ENCODE assay signal across 9 cellular contexts in the genomic region with DNA sequence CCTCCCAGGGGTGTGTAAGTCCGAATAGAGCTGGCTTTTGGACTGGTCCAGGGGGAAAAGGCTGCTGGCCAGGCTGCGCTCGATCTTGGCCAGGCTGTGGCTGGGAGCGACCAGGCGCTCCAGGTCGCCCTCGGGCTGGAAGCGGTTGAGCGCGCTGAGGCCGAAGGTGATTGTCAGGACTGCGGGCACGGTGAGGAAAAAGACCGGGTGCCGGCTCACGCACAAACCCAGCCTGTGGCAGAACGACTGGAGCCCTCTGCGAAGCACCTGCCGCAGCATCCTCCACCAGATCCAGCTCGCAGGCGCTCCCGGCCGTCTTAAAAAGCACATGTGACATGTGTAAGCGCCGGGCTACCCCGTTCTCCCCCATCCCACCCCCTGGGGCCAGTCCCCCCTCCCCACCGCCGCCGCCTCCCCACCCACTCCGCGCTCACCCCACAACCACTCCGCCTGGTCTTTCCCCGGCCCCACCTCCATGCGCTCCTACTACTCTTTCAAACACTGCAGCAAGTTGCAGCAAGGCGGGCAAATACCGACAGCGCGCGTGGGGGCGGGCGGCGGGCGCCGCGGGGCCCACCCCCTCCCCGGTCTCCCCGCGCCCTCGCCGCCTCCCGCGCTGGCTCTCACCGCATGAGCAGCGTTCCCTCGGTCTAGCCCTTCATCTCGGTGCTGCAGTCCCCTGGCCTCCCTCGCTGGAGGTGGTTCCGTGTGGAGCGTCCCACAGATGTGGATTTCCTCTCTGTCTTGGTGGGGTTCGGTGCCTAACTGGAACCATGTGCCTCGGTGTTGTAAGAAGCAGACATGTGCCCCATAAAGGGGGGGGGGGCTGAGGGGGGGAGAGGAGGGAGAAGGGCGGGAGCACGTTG. TPM values are rescaled to one million over a fixed set of nuclear protein-coding genes. Genes with fewer than 3 reads are reported as not detected.
DNase-seq lines count a peak whose midpoint lies in the region; ATAC-seq and TF ChIP-seq lines count a peak whose summit lies in the region.
"Had no signal": no experiment of that assay in that cellular context is flagged by ENCODE, and none has a peak within 500 bp of the region (broad histone marks: within the 10 kb centered on the region; RNA-seq: fewer than 3 reads in every experiment).

No MANE protein-coding gene starts in this region.

- DNase-seq in Daoy (ENCODE audit: low read depth) (peak; percentile 19), NCI-H526 (lab: John Stamatoyannopoulos, UW) (peak; percentile 41 to 68), fibroblast of mammary gland (ENCODE audit: low read depth) (peak; percentile 20), posterior cingulate gyrus (peak in 9 of 10 donors; percentile 9 to 92 (median 46)), NCI-H1930 (lab: John Stamatoyannopoulos, UW) (no peak), MV-4-11 (lab: John Stamatoyannopoulos, UW) (no peak)
- DNase-seq: dermis blood vessel endothelial cell had no signal

- peak overlapping the region; percentile 36 for H3K4me3 ChIP-seq in fibroblast of mammary gland (ENCODE audit: control insufficient read depth, low read depth, low read length)

- intact Hi-C loops in posterior cingulate gyrus (cut with DNase I): no loop called here

- TF ChIP-seq CTCF in fibroblast of mammary gland (conservative IDR thresholded peaks at IDR 0.05; ENCODE audit: control insufficient read depth, insufficient read depth, low read depth, low read length): no peak

- no peak for ATAC-seq in GM19397 (IDR thresholded peaks at IDR 0.05; ENCODE audit: unreplicated experiment)
- no peak for ATAC-seq in GM19328 (IDR thresholded peaks at IDR 0.05; ENCODE audit: unreplicated experiment)

RNA-seq across cellular contexts. Expression of gene PTCHD4, which starts 42.4 kb away (rescaled TPM):
- not detected in 2 replicates for total RNA-seq in Daoy (2014; rRNA removed; shearing (Covaris generic))

Comparison
In these comparisons a context has a peak if more than half of its experiments do, and no peak if none do; other contexts are left out.
1. DNase-seq: peak in Daoy (single experiment), NCI-H526 (2 of 2), fibroblast of mammary gland (single experiment) and posterior cingulate gyrus (9 of 10); none in NCI-H1930 (0 of 2) and MV-4-11 (single experiment).